In genomic region chr17:28912281-28912937, GRCh38 we compare ENCODE assay signal across 12 cellular contexts. TPM values are rescaled to one million over a fixed set of nuclear protein-coding genes. Genes with fewer than 3 reads are reported as not detected.
DNase-seq lines count a peak whose midpoint lies in the region; ATAC-seq and TF ChIP-seq lines count a peak whose summit lies in the region.
"Had no signal": no experiment of that assay in that cellular context is flagged by ENCODE, and none has a peak within 500 bp of the region (broad histone marks: within the 10 kb centered on the region; RNA-seq: fewer than 3 reads in every experiment).

No MANE protein-coding gene starts in this region.

- ATAC-seq in HG03280 (IDR thresholded peaks at IDR 0.05; ENCODE audit: unreplicated experiment), result no peak

- no peaks in the 10 kb centered on the region for H3K4me1 ChIP-seq in OCI-LY3 (ENCODE audit: low read length)

- H3K27ac ChIP-seq in OCI-LY3 (ENCODE audit: low read length), result no peak overlapping the region
- H3K27ac ChIP-seq: coronary artery had no signal

- peaks cover 5% of the 10 kb centered on the region for H4K20me1 ChIP-seq in OCI-LY3 (ENCODE audit: insufficient read depth, low read length)

- H3K9me3 Mint-ChIP-seq in endothelial cell (ENCODE audit: unreplicated experiment) (no peaks in the 10 kb centered on the region), osteocyte (ENCODE audit: unreplicated experiment) (no peaks in the 10 kb centered on the region)
- H3K9me3 Mint-ChIP-seq: immature natural killer cell had no signal

- H3K4me2 ChIP-seq in OCI-LY3 (ENCODE audit: low read length), result no peak overlapping the region

- H3K27ac Mint-ChIP-seq in endothelial cell (ENCODE audit: unreplicated experiment) (no peak overlapping the region), osteocyte (ENCODE audit: unreplicated experiment) (no peak overlapping the region)

- H3K79me2 ChIP-seq in OCI-LY3 (ENCODE audit: low read length), result 0 out of 2 replicates have a peak, but pooled peaks cover 9% of the 10 kb centered on the region

- H3K9ac ChIP-seq in OCI-LY3 (ENCODE audit: low read length), result no peak overlapping the region

- peaks cover 4% of the 10 kb centered on the region for H3K27me3 Mint-ChIP-seq in endothelial cell (ENCODE audit: unreplicated experiment)
- no peaks in the 10 kb centered on the region for H3K27me3 Mint-ChIP-seq in osteocyte (ENCODE audit: unreplicated experiment)

- H3K4me3 ChIP-seq in GM12875 (ENCODE audit: low read depth, low read length) (no peak overlapping the region), OCI-LY3 (ENCODE audit: low read length) (no peak overlapping the region)
- H3K4me3 ChIP-seq: coronary artery, HAP-1 had no signal

- H3K9me3 ChIP-seq in OCI-LY3 (ENCODE audit: insufficient read depth, low read length), result no peaks in the 10 kb centered on the region
- H3K9me3 ChIP-seq: HAP-1 had no signal

- no peaks in the 10 kb centered on the region for H3K27me3 ChIP-seq in OCI-LY3 (ENCODE audit: low read depth, low read length)

- peaks cover 63% of the 10 kb centered on the region for H3K36me3 Mint-ChIP-seq in endothelial cell (ENCODE audit: low read depth, unreplicated experiment)
- H3K36me3 Mint-ChIP-seq in osteocyte (ENCODE audit: unreplicated experiment), result peaks cover 59% of the 10 kb centered on the region

- H3K4me3 Mint-ChIP-seq in endothelial cell (ENCODE audit: unreplicated experiment) (peak overlapping the region; percentile 47), osteocyte (ENCODE audit: unreplicated experiment) (no peak overlapping the region)
- H3K4me3 Mint-ChIP-seq: immature natural killer cell had no signal

- no peak overlapping the region for H2AFZ ChIP-seq in OCI-LY3 (ENCODE audit: low read depth, low read length)

- TF ChIP-seq CTCF in GM12875 (IDR thresholded peaks at IDR 0.05; ENCODE audit: borderline replicate concordance, insufficient read depth, low read depth, low read length) (0 out of 2 replicates have a peak, but pooled peaks have one; percentile 12), OCI-LY3 (IDR thresholded peaks at IDR 0.05; ENCODE audit: low read depth, low read length) (peak; percentile 27; the same call in 1 of the 2 replicates), endothelial cell (IDR thresholded peaks at IDR 0.05; ENCODE audit: unreplicated experiment) (no peak), osteocyte (IDR thresholded peaks at IDR 0.05) (peak; percentile 15)

- no peaks in the 10 kb centered on the region for H3K4me1 Mint-ChIP-seq in endothelial cell (ENCODE audit: unreplicated experiment)
- H3K4me1 Mint-ChIP-seq in osteocyte (ENCODE audit: unreplicated experiment), result peaks cover 8% of the 10 kb centered on the region

- peaks cover 89% of the 10 kb centered on the region for H3K36me3 ChIP-seq in OCI-LY3 (replicated peaks; ENCODE audit: low read depth, low read length)

- DNase-seq in endothelial cell (ENCODE audit: low spot score) (no peak), osteocyte (ENCODE audit: extremely low spot score, unreplicated experiment) (no peak), GOT3 (lab: John Stamatoyannopoulos, UW) (no peak), NCI-H128 (lab: John Stamatoyannopoulos, UW; ENCODE audit: unreplicated experiment) (no peak)
- DNase-seq in activated CD8-positive, alpha-beta memory T cell treated with anti-CD3 and anti-CD28 coated beads, Interleukin-2, amount 50 U/mL, for 48 hours, result no peak
- DNase-seq: activated CD4-positive, alpha-beta T cell treated with anti-CD3 and anti-CD28 coated beads, Interleukin-2, amount 50 U/mL, for 4 hours; immature natural killer cell had no signal

RNA-seq across cellular contexts. Expression of gene DHRS13, which starts 9.5 kb away (rescaled TPM):
- 8.2 TPM for total RNA-seq in endothelial cell (ENCODE audit: unreplicated experiment)
- total RNA-seq in osteocyte, result 10.7 and 12.4 TPM in 2 replicates

RNA-seq across cellular contexts. Expression of gene FLOT2, which starts 14.9 kb away (rescaled TPM):
- total RNA-seq in endothelial cell (ENCODE audit: unreplicated experiment) (156 TPM), osteocyte (95.8 and 104 TPM in 2 replicates)

RNA-seq across cellular contexts. Expression of gene PHF12, which starts 38.9 kb away (rescaled TPM):
- total RNA-seq in endothelial cell (ENCODE audit: unreplicated experiment) (56.1 TPM), osteocyte (50.3 and 52.8 TPM in 2 replicates)

RNA-seq across cellular contexts. Expression of gene ERAL1, which starts 57.6 kb away (rescaled TPM):
- 61.1 TPM for total RNA-seq in endothelial cell (ENCODE audit: unreplicated experiment)
- total RNA-seq in osteocyte, result 38.3 and 38.5 TPM in 2 replicates
